Comparison of ENCODE assay signal across 1 cellular context in the genomic region with DNA sequence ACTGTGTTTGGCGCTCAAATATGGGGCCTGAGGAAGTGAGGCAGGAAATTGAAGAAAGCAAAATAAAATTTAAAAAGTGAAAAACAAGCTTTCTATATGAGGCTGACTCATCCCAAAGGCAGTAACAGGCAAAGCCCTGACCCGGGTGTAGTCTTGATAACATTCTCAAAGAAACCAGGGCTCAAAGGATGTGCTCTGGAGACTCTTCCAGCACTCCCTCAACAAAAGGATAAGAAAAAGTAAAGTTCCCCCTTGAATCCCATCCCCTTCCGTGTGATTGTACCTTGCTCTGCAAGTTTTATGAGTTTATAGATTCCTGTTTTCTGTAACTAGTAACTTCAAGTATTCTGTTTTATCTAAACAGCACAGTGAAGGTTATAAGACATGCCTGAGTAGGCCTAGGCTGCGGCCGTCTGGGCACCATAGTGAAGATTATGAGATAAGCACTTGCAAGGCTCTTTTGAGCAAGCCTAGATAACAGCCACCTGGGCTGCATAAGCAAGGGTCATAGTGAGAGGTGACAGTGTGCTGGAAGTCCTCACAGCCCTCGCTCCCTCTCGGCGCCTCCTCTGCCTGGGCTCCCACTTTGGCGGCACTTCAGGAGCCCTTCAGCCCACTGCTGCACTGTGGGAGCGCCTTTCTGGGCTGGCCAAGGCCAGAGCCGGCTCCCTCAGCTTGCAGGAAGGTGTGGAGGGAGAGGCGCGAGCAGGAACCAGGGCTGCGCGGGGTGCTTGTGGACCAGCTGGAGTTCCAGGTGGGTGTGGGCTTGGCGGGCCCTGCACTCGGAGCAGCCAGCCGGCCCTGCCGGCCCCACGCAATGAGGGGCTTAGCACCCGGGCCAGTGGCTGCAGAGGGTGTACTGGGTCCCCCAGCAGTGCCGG.
TF ChIP-seq lines count a peak whose summit lies in the region.
"Not testable (repeated sequence)": the region's sequence is repeated elsewhere in the genome, so short reads cannot be mapped to it uniquely, and the experiment has no call there.

No MANE protein-coding gene starts in this region.

TF ChIP-seq in K562, 482 proteins besides CTCF, POLR2A, EP300 and RAD21 (continued from another document and continues in another):
- TF ChIP-seq, protein P1, sequence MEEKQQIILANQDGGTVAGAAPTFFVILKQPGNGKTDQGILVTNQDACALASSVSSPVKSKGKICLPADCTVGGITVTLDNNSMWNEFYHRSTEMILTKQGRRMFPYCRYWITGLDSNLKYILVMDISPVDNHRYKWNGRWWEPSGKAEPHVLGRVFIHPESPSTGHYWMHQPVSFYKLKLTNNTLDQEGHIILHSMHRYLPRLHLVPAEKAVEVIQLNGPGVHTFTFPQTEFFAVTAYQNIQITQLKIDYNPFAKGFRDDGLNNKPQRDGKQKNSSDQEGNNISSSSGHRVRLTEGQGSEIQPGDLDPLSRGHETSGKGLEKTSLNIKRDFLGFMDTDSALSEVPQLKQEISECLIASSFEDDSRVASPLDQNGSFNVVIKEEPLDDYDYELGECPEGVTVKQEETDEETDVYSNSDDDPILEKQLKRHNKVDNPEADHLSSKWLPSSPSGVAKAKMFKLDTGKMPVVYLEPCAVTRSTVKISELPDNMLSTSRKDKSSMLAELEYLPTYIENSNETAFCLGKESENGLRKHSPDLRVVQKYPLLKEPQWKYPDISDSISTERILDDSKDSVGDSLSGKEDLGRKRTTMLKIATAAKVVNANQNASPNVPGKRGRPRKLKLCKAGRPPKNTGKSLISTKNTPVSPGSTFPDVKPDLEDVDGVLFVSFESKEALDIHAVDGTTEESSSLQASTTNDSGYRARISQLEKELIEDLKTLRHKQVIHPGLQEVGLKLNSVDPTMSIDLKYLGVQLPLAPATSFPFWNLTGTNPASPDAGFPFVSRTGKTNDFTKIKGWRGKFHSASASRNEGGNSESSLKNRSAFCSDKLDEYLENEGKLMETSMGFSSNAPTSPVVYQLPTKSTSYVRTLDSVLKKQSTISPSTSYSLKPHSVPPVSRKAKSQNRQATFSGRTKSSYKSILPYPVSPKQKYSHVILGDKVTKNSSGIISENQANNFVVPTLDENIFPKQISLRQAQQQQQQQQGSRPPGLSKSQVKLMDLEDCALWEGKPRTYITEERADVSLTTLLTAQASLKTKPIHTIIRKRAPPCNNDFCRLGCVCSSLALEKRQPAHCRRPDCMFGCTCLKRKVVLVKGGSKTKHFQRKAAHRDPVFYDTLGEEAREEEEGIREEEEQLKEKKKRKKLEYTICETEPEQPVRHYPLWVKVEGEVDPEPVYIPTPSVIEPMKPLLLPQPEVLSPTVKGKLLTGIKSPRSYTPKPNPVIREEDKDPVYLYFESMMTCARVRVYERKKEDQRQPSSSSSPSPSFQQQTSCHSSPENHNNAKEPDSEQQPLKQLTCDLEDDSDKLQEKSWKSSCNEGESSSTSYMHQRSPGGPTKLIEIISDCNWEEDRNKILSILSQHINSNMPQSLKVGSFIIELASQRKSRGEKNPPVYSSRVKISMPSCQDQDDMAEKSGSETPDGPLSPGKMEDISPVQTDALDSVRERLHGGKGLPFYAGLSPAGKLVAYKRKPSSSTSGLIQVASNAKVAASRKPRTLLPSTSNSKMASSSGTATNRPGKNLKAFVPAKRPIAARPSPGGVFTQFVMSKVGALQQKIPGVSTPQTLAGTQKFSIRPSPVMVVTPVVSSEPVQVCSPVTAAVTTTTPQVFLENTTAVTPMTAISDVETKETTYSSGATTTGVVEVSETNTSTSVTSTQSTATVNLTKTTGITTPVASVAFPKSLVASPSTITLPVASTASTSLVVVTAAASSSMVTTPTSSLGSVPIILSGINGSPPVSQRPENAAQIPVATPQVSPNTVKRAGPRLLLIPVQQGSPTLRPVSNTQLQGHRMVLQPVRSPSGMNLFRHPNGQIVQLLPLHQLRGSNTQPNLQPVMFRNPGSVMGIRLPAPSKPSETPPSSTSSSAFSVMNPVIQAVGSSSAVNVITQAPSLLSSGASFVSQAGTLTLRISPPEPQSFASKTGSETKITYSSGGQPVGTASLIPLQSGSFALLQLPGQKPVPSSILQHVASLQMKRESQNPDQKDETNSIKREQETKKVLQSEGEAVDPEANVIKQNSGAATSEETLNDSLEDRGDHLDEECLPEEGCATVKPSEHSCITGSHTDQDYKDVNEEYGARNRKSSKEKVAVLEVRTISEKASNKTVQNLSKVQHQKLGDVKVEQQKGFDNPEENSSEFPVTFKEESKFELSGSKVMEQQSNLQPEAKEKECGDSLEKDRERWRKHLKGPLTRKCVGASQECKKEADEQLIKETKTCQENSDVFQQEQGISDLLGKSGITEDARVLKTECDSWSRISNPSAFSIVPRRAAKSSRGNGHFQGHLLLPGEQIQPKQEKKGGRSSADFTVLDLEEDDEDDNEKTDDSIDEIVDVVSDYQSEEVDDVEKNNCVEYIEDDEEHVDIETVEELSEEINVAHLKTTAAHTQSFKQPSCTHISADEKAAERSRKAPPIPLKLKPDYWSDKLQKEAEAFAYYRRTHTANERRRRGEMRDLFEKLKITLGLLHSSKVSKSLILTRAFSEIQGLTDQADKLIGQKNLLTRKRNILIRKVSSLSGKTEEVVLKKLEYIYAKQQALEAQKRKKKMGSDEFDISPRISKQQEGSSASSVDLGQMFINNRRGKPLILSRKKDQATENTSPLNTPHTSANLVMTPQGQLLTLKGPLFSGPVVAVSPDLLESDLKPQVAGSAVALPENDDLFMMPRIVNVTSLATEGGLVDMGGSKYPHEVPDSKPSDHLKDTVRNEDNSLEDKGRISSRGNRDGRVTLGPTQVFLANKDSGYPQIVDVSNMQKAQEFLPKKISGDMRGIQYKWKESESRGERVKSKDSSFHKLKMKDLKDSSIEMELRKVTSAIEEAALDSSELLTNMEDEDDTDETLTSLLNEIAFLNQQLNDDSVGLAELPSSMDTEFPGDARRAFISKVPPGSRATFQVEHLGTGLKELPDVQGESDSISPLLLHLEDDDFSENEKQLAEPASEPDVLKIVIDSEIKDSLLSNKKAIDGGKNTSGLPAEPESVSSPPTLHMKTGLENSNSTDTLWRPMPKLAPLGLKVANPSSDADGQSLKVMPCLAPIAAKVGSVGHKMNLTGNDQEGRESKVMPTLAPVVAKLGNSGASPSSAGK (IDR thresholded peaks at IDR 0.05) = peak; percentile 74
- peak; percentile 63; the same call in 1 of the 2 replicates for TF ChIP-seq SP1 (CRISPR knock-in tag; IDR thresholded peaks at IDR 0.05)
- TF ChIP-seq, protein P2, sequence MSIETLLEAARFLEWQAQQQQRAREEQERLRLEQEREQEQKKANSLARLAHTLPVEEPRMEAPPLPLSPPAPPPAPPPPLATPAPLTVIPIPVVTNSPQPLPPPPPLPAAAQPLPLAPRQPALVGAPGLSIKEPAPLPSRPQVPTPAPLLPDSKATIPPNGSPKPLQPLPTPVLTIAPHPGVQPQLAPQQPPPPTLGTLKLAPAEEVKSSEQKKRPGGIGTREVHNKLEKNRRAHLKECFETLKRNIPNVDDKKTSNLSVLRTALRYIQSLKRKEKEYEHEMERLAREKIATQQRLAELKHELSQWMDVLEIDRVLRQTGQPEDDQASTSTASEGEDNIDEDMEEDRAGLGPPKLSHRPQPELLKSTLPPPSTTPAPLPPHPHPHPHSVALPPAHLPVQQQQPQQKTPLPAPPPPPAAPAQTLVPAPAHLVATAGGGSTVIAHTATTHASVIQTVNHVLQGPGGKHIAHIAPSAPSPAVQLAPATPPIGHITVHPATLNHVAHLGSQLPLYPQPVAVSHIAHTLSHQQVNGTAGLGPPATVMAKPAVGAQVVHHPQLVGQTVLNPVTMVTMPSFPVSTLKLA (conservative IDR thresholded peaks at IDR 0.05) = 0 out of 4 replicates have a peak, but pooled peaks of 1 of the 2 experiments have one; percentile 15
- TF ChIP-seq MYNN (IDR thresholded peaks at IDR 0.05) = 0 out of 2 replicates have a peak, but pooled peaks have one; percentile 57
- TF ChIP-seq MYNN, CREB1 (CRISPR knock-in tag; IDR thresholded peaks at IDR 0.05): not testable (repeated sequence)
- peak; percentile 80; the same call in 1 of the 2 replicates for TF ChIP-seq DPF2 (IDR thresholded peaks at IDR 0.05)
- TF ChIP-seq ATF7 (IDR thresholded peaks at IDR 0.05) = peak; percentile 62; the same call in 1 of the 2 replicates
- TF ChIP-seq, protein P3, sequence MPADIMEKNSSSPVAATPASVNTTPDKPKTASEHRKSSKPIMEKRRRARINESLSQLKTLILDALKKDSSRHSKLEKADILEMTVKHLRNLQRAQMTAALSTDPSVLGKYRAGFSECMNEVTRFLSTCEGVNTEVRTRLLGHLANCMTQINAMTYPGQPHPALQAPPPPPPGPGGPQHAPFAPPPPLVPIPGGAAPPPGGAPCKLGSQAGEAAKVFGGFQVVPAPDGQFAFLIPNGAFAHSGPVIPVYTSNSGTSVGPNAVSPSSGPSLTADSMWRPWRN (IDR thresholded peaks at IDR 0.05; ENCODE audit: low read depth) = peak; percentile 48; the same call in 1 of the 2 replicates
- peak; percentile 41; the same call in 1 of the 2 replicates for TF ChIP-seq POLR2H (tag; IDR thresholded peaks at IDR 0.05; ENCODE audit: low read depth)
- TF ChIP-seq, protein P4, sequence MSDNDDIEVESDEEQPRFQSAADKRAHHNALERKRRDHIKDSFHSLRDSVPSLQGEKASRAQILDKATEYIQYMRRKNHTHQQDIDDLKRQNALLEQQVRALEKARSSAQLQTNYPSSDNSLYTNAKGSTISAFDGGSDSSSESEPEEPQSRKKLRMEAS (CRISPR knock-in tag; IDR thresholded peaks at IDR 0.05) = peak; percentile 41; the same call in 1 of the 2 replicates
- TF ChIP-seq, protein P5, sequence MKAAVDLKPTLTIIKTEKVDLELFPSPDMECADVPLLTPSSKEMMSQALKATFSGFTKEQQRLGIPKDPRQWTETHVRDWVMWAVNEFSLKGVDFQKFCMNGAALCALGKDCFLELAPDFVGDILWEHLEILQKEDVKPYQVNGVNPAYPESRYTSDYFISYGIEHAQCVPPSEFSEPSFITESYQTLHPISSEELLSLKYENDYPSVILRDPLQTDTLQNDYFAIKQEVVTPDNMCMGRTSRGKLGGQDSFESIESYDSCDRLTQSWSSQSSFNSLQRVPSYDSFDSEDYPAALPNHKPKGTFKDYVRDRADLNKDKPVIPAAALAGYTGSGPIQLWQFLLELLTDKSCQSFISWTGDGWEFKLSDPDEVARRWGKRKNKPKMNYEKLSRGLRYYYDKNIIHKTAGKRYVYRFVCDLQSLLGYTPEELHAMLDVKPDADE (conservative IDR thresholded peaks at IDR 0.05; ENCODE audit: control insufficient read depth, low read depth, low read length) = 0 out of 2 replicates have a peak, but pooled peaks have one; percentile 36
- peak; percentile 82 for TF ChIP-seq TAL1 (IDR thresholded peaks at IDR 0.05)
- peak; percentile 72 for TF ChIP-seq POLR2AphosphoS5 (IDR thresholded peaks at IDR 0.05; ENCODE audit: control insufficient read depth, insufficient read depth, low read depth, low read length)
- TF ChIP-seq ZNF165 (CRISPR knock-in tag; IDR thresholded peaks at IDR 0.05; ENCODE audit: borderline replicate concordance) = 0 out of 2 replicates have a peak, but pooled peaks have one; percentile 12
- peak; percentile 47; the same call in 1 of the 2 replicates for TF ChIP-seq NFE2 (IDR thresholded peaks at IDR 0.05; ENCODE audit: low read depth)
- peak; percentile 49 for TF ChIP-seq CREM (IDR thresholded peaks at IDR 0.05; ENCODE audit: low read depth)
- peak; percentile 59 for TF ChIP-seq POLR2G (IDR thresholded peaks at IDR 0.05; ENCODE audit: low read depth, low read length)
- TF ChIP-seq, protein P6, sequence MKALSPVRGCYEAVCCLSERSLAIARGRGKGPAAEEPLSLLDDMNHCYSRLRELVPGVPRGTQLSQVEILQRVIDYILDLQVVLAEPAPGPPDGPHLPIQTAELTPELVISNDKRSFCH (CRISPR knock-in tag; IDR thresholded peaks at IDR 0.05) = not testable (repeated sequence)
- TF ChIP-seq, protein P6 (tag; IDR thresholded peaks at IDR 0.05) = peak; percentile 58; the same call in 1 of the 2 replicates
- TF ChIP-seq, protein P7, sequence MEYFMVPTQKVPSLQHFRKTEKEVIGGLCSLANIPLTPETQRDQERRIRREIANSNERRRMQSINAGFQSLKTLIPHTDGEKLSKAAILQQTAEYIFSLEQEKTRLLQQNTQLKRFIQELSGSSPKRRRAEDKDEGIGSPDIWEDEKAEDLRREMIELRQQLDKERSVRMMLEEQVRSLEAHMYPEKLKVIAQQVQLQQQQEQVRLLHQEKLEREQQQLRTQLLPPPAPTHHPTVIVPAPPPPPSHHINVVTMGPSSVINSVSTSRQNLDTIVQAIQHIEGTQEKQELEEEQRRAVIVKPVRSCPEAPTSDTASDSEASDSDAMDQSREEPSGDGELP (CRISPR knock-in tag; IDR thresholded peaks at IDR 0.05; ENCODE audit: borderline replicate concordance) = peak; percentile 65; the same call in 1 of the 2 replicates
- peak; percentile 13 to 48; a peak in 2 of 4 replicates for TF ChIP-seq NRF1 (conservative IDR thresholded peaks at IDR 0.05 in 1 of 2, IDR thresholded peaks at IDR 0.05 in 1 of 2)
- TF ChIP-seq L3MBTL2 (IDR thresholded peaks at IDR 0.05) = peak; percentile 75
- TF ChIP-seq TAF1 (IDR thresholded peaks at IDR 0.05; ENCODE audit: control insufficient read depth, extremely low read depth, insufficient read depth, low read length, severe bottlenecking) = peak; percentile 15
- TF ChIP-seq CREB1 (IDR thresholded peaks at IDR 0.05) = peak; percentile 57; the same call in 1 of the 2 replicates
- TF ChIP-seq TRIM24 (IDR thresholded peaks at IDR 0.05) = peak; percentile 77 to 78
- peak; percentile 75 for TF ChIP-seq SMARCE1 (IDR thresholded peaks at IDR 0.05)
- 0 out of 4 replicates have a peak, but pooled peaks of 1 of the 2 experiments have one; percentile 29 for TF ChIP-seq HDAC1 (IDR thresholded peaks at IDR 0.05)
- peak; percentile 68; the same call in 1 of the 2 replicates for TF ChIP-seq MTA3 (IDR thresholded peaks at IDR 0.05; ENCODE audit: borderline replicate concordance)
- 0 out of 2 replicates have a peak, but pooled peaks have one; percentile 11 for TF ChIP-seq RFX1 (IDR thresholded peaks at IDR 0.05)
- TF ChIP-seq, protein P8, sequence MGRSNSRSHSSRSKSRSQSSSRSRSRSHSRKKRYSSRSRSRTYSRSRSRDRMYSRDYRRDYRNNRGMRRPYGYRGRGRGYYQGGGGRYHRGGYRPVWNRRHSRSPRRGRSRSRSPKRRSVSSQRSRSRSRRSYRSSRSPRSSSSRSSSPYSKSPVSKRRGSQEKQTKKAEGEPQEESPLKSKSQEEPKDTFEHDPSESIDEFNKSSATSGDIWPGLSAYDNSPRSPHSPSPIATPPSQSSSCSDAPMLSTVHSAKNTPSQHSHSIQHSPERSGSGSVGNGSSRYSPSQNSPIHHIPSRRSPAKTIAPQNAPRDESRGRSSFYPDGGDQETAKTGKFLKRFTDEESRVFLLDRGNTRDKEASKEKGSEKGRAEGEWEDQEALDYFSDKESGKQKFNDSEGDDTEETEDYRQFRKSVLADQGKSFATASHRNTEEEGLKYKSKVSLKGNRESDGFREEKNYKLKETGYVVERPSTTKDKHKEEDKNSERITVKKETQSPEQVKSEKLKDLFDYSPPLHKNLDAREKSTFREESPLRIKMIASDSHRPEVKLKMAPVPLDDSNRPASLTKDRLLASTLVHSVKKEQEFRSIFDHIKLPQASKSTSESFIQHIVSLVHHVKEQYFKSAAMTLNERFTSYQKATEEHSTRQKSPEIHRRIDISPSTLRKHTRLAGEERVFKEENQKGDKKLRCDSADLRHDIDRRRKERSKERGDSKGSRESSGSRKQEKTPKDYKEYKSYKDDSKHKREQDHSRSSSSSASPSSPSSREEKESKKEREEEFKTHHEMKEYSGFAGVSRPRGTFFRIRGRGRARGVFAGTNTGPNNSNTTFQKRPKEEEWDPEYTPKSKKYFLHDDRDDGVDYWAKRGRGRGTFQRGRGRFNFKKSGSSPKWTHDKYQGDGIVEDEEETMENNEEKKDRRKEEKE (IDR thresholded peaks at IDR 0.05; ENCODE audit: borderline replicate concordance in 1 of 2, control insufficient read depth in 1 of 2, low read depth in 2 of 2, low read length in 1 of 2) = 0 out of 4 replicates have a peak, but pooled peaks of 1 of the 2 experiments have one; percentile 21
- TF ChIP-seq TEAD1 (CRISPR knock-in tag; IDR thresholded peaks at IDR 0.05) = 0 out of 4 replicates have a peak, but pooled peaks of 1 of the 2 experiments have one; percentile 11
